9 cellular contexts compared by ENCODE assay signal in genomic region chr4:158778065-158778711, GRCh38. TPM values are rescaled to one million over a fixed set of nuclear protein-coding genes. Genes with fewer than 3 reads are reported as not detected.
DNase-seq lines count a peak whose midpoint lies in the region; ATAC-seq and TF ChIP-seq lines count a peak whose summit lies in the region.
"Had no signal": no experiment of that assay in that cellular context is flagged by ENCODE, and none has a peak within 500 bp of the region (broad histone marks: within the 10 kb centered on the region; RNA-seq: fewer than 3 reads in every experiment).

No MANE protein-coding gene starts in this region.

- H2AFZ ChIP-seq in hepatocyte, result no peak overlapping the region

- H3K4me3 ChIP-seq in GM12865 (ENCODE audit: low read depth, low read length), result no peak overlapping the region
- H3K4me3 ChIP-seq in hepatocyte, result no peak overlapping the region
- H3K4me3 ChIP-seq: pancreas had no signal

- DNase-seq in GM12865 (ENCODE audit: low read depth) (peak; percentile 67), HT-29 (ENCODE audit: low spot score) (peak; percentile 22), hepatocyte (ENCODE audit: low spot score) (no peak), LoVo (ENCODE audit: low spot score) (no peak), UCSD-AML1 (lab: John Stamatoyannopoulos, UW; ENCODE audit: unreplicated experiment) (no peak), NCI-H524 (lab: John Stamatoyannopoulos, UW) (no peak)
- DNase-seq in activated CD4-positive, alpha-beta T cell treated with anti-CD3 and anti-CD28 coated beads, Interleukin-2, amount 50 U/mL, for 48 hours, result no peak
- DNase-seq: pancreas had no signal

- H3K4me1 ChIP-seq in hepatocyte (ENCODE audit: insufficient read depth), result peaks cover 49% of the 10 kb centered on the region

- no peaks in the 10 kb centered on the region for H4K20me1 ChIP-seq in hepatocyte (ENCODE audit: insufficient read depth, poor library complexity, severe bottlenecking)

- H3K9me2 ChIP-seq in hepatocyte (replicated peaks; ENCODE audit: insufficient read depth), result no peaks in the 10 kb centered on the region

- H3K79me2 ChIP-seq in hepatocyte, result peaks cover 86% of the 10 kb centered on the region

- TF ChIP-seq CTCF in GM12865 (IDR thresholded peaks at IDR 0.05; ENCODE audit: insufficient read depth, low read depth, low read length, missing control alignments), result no peak
- no peak for TF ChIP-seq CTCF in hepatocyte (IDR thresholded peaks at IDR 0.05; ENCODE audit: poor library complexity)

- no peak overlapping the region for H3K4me2 ChIP-seq in hepatocyte

- peak overlapping the region; percentile 8 for H3K27ac ChIP-seq in hepatocyte

- WGBS in hepatocyte (ENCODE audit: low lambda C conversion rate, missing lambda C conversion rate), result 97% methylated on average over 2 of the region's 2 CpGs

- no peaks in the 10 kb centered on the region for H3K9me3 ChIP-seq in hepatocyte (ENCODE audit: low read depth)
- H3K9me3 ChIP-seq: pancreas had no signal

- ATAC-seq in GM21515 (IDR thresholded peaks at IDR 0.05; ENCODE audit: unreplicated experiment), result peak; percentile 99

- H3K27me3 ChIP-seq in hepatocyte, result no peaks in the 10 kb centered on the region
- H3K27me3 ChIP-seq: pancreas had no signal

- no peaks in the 10 kb centered on the region for H3K36me3 ChIP-seq in hepatocyte (replicated peaks; ENCODE audit: insufficient read depth, low read depth)
- H3K36me3 ChIP-seq: pancreas had no signal

RNA-seq across cellular contexts. Expression of gene FNIP2, which starts 9.4 kb away (rescaled TPM):
- total RNA-seq in HT-29 (2014; rRNA removed; shearing (Covaris generic)), result 13.4 and 15.1 TPM in 2 replicates
- 53.2 and 61.0 TPM in 2 replicates for total RNA-seq in hepatocyte
- polyA plus RNA-seq in hepatocyte, result 20.8 and 23.4 TPM in 2 replicates

RNA-seq across cellular contexts. Expression of gene PPID, which starts 55.0 kb away (rescaled TPM):
- total RNA-seq in HT-29 (2014; rRNA removed; shearing (Covaris generic)), result 10.5 and 10.6 TPM in 2 replicates
- total RNA-seq in hepatocyte, result 41.2 and 48.2 TPM in 2 replicates
- 43.1 and 49.3 TPM in 2 replicates for polyA plus RNA-seq in hepatocyte

Comparison
In these comparisons a context has a peak if more than half of its experiments do, and no peak if none do; other contexts are left out.
1. DNase-seq: peak in GM12865 (single experiment) and HT-29 (single experiment); none in hepatocyte (single experiment), LoVo (single experiment), UCSD-AML1 (single experiment), activated CD4-positive, alpha-beta T cell treated with anti-CD3 and anti-CD28 coated beads, Interleukin-2, amount 50 U/mL, for 48 hours (0 of 2) and NCI-H524 (0 of 2).